8 cellular contexts compared by ENCODE assay signal in genomic region chr17:45430738-45431530, GRCh38. TPM values are rescaled to one million over a fixed set of nuclear protein-coding genes. Genes with fewer than 3 reads are reported as not detected.
DNase-seq lines count a peak whose midpoint lies in the region; ATAC-seq and TF ChIP-seq lines count a peak whose summit lies in the region.

No MANE protein-coding gene starts in this region.

- DNase-seq in AG04449 (ENCODE audit: low read depth, low spot score) (no peak), GM19238 (ENCODE audit: insufficient read length, low spot score) (peak; percentile 88), breast epithelium (ENCODE audit: low spot score in 2 of 2) (peak; percentile 74 to 84), lung (ENCODE audit: low spot score) (peak; percentile 81), tibial nerve (ENCODE audit: low spot score in 2 of 2) (no peak), HK-2 (ENCODE audit: unreplicated experiment) (no peak)

- H3K9me3 ChIP-seq in breast epithelium, result no peaks in the 10 kb centered on the region
- no peaks in the 10 kb centered on the region for H3K9me3 ChIP-seq in lung (ENCODE audit: control insufficient read depth in 2 of 2, insufficient read depth in 1 of 2, low read length in 1 of 2)
- H3K9me3 ChIP-seq in tibial nerve, result no peaks in the 10 kb centered on the region

- H3K4me1 ChIP-seq in KMS-11 (ENCODE audit: low read depth, poor library complexity, severe bottlenecking) (peaks cover 50% of the 10 kb centered on the region), breast epithelium (peaks cover 0 to 9% of the 10 kb centered on the region in 2 donors), lung (ENCODE audit: control insufficient read depth in 2 of 2, insufficient read depth in 2 of 2, low read length in 2 of 2) (peaks cover 0 to 15% of the 10 kb centered on the region in 2 donors), tibial nerve (peaks cover 0 to 57% (median 28%) of the 10 kb centered on the region in 4 donors)

- 17 to 19% methylated on average over 44 to 47 of the region's 47 CpGs for WGBS in lung, 2 donors
- 19 to 22% methylated on average over 26 to 30 of the region's 47 CpGs for WGBS in tibial nerve, 2 donors

- POLR2A ChIA-PET in AG04449 (lab: Yijun Ruan, JAX), result no interaction called here

- H3K36me3 ChIP-seq in KMS-11 (ENCODE audit: insufficient read depth) (no peaks in the 10 kb centered on the region), breast epithelium (no peaks in the 10 kb centered on the region), lung (ENCODE audit: control insufficient read depth in 2 of 2, insufficient read depth in 2 of 2, low read length in 2 of 2) (peaks cover 0 to 12% of the 10 kb centered on the region in 2 donors), tibial nerve (peaks cover 0 to 25% (median 0%) of the 10 kb centered on the region in 3 donors)

- TF ChIP-seq CTCF in AG04449 (IDR thresholded peaks at IDR 0.05; ENCODE audit: insufficient read depth, low read length, missing control alignments) (no peak), KMS-11 (conservative IDR thresholded peaks at IDR 0.05; ENCODE audit: low read depth, low read length) (no peak), breast epithelium (IDR thresholded peaks at IDR 0.05) (no peak), lung (IDR thresholded peaks at IDR 0.05; ENCODE audit: control extremely low read depth, extremely low read depth) (no peak), tibial nerve (IDR thresholded peaks at IDR 0.05) (no peak)

- no peak for TF ChIP-seq EP300 in tibial nerve (IDR thresholded peaks at IDR 0.05)

- H3K4me2 ChIP-seq in KMS-11, result peak overlapping the region; percentile 92

- intact Hi-C loops in breast epithelium (cut with DNase I; ENCODE audit: low total_unique reads), result no loop called here

- H3K4me3 ChIP-seq in AG04449 (ENCODE audit: low read depth, low read length) (peak overlapping the region; percentile 6), KMS-11 (IDR thresholded peaks at IDR 0.05; ENCODE audit: insufficient read depth, low read depth, low read length) (peak overlapping the region; percentile 55), breast epithelium (peak overlapping the region; percentile 54 to 86 (median 64)), lung (peak overlapping the region; percentile 48), tibial nerve (peak overlapping the region; percentile 25 to 59 (median 48))

- no peak for TF ChIP-seq POLR2A in breast epithelium (IDR thresholded peaks at IDR 0.05)
- TF ChIP-seq POLR2A in tibial nerve (IDR thresholded peaks at IDR 0.05), result no peak

- H4K20me1 ChIP-seq in KMS-11 (ENCODE audit: insufficient read depth), result no peaks in the 10 kb centered on the region

- no peaks in the 10 kb centered on the region for H3K79me2 ChIP-seq in KMS-11 (ENCODE audit: insufficient read depth, low read depth)

- H3K27ac ChIP-seq in KMS-11 (peak overlapping the region; percentile 34; the same call in 1 of the 2 replicates), breast epithelium (peak overlapping the region; percentile 80 to 86), lung (ENCODE audit: low read depth in 1 of 2, low read length in 1 of 2) (peak overlapping the region in 1 of 2 donors; percentile 75), tibial nerve (peak overlapping the region in 1 of 4 donors; percentile 32)

- peak overlapping the region; percentile 32; the same call in 1 of the 2 replicates for H3K9ac ChIP-seq in KMS-11

- peak overlapping the region; percentile 67 for H2AFZ ChIP-seq in KMS-11 (ENCODE audit: low read depth)

- H3K27me3 ChIP-seq in KMS-11 (ENCODE audit: insufficient read depth, low read depth), result no peaks in the 10 kb centered on the region
- H3K27me3 ChIP-seq in breast epithelium, result no peaks in the 10 kb centered on the region
- no peaks in the 10 kb centered on the region for H3K27me3 ChIP-seq in lung (ENCODE audit: control insufficient read depth, insufficient read depth)
- H3K27me3 ChIP-seq in tibial nerve, result peaks cover 0 to 53% of the 10 kb centered on the region in 2 donors

- peak; percentile 32 for ATAC-seq in lung (ENCODE audit: insufficient read depth, low FRiP score)
- no peak for ATAC-seq in HG03025 (IDR thresholded peaks at IDR 0.05; ENCODE audit: low FRiP score, unreplicated experiment)

- CTCF ChIA-PET in AG04449 (lab: Yijun Ruan, JAX), result no interaction called here

RNA-seq across cellular contexts. Expression of gene ARHGAP27, which starts 1.7 kb away (rescaled TPM):
- total RNA-seq in breast epithelium, result 10 to 100 TPM; 17.3 to 28.8 (median 17.6) TPM
- total RNA-seq in lung, result 10 to 100 TPM; 42.4 to 85.8 TPM
- 10 to 100 TPM; 56.1 to 67.6 TPM for polyA plus RNA-seq in lung
- total RNA-seq in tibial nerve, result 10 to 100 TPM; 18.4 to 36.3 (median 22.5) TPM

RNA-seq across cellular contexts. Expression of gene PLEKHM1, which starts 59.6 kb away (rescaled TPM):
- total RNA-seq in breast epithelium, result 10 to 100 TPM; 31.5 to 49.0 (median 36.9) TPM
- total RNA-seq in lung, result 10 to 100 TPM; 23.0 to 82.2 TPM
- 10 to 100 TPM; 21.0 to 25.8 TPM for polyA plus RNA-seq in lung
- total RNA-seq in tibial nerve, result 10 to 100 TPM; 36.7 to 75.7 (median 67.3) TPM

Comparison
In these comparisons a context has a peak if more than half of its experiments do, and no peak if none do; other contexts are left out.
1. DNase-seq: peak in GM19238 (single experiment), breast epithelium (2 of 2) and lung (single experiment); none in AG04449 (single experiment), tibial nerve (0 of 2) and HK-2 (single experiment).
2. H3K4me3 ChIP-seq: peak in every context shown above with its lines; median percentile 64 in breast epithelium; 55 in KMS-11; 48 in lung; 48 in tibial nerve; 6 in AG04449.